Comparison of ENCODE assay signal across 1 cellular context in the genomic region with DNA sequence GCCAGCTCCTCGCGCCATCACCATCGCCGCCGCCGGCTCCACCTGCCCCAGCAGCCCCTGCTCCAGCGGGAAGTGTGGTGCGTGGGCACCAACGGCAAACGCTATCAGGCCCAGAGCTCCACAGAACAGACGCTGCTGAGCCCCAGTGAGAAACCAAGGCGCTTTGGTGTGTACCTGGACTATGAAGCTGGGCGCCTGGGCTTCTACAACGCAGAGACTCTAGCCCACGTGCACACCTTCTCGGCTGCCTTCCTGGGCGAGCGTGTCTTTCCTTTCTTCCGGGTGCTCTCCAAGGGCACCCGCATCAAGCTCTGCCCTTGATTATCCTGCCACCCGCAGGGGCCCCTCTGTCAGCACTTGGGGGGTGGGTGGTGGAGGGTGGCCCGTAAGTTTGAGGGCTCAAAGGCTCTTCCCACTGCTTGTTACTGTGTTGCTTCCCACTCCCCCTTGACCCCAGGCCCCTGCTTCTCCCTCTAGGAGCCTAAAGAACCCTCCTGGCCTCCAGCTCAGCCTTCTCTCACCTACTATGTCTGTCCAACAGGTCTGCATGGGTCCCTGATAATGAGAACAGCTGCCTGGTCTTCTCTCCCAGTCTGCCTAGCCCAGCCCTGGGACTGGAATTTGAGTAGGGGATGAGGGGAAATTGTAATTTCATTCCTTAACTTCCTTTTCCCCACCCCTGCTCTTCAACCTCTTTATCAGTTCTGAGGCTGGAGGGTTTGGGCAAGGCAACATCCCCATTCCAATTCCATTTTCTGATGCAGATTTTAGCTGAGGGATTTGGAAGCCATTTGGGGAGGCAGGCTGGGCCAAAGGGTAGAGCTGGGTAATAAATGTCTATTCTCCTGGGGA.
A peak's percentile ranks its signal among the peaks of the same experiment; 100 is the strongest.
TF ChIP-seq lines count a peak whose summit lies in the region.

No MANE protein-coding gene starts in this region.

TF ChIP-seq in HepG2, 621 proteins besides CTCF, POLR2A, EP300 and RAD21 (continues in another document):
- TF ChIP-seq ZNF577 (CRISPR knock-in tag; IDR thresholded peaks at IDR 0.05; ENCODE audit: borderline replicate concordance, low read depth): no peak
- no peak for TF ChIP-seq MYNN (CRISPR knock-in tag; IDR thresholded peaks at IDR 0.05; ENCODE audit: low read depth)
- TF ChIP-seq MYC (CRISPR knock-in tag; IDR thresholded peaks at IDR 0.05; ENCODE audit: borderline replicate concordance): no peak
- TF ChIP-seq FOSL1 (CRISPR knock-in tag; IDR thresholded peaks at IDR 0.05; ENCODE audit: borderline replicate concordance): no peak
- TF ChIP-seq SALL1 (CRISPR knock-in tag; IDR thresholded peaks at IDR 0.05): no peak
- TF ChIP-seq, protein P1, sequence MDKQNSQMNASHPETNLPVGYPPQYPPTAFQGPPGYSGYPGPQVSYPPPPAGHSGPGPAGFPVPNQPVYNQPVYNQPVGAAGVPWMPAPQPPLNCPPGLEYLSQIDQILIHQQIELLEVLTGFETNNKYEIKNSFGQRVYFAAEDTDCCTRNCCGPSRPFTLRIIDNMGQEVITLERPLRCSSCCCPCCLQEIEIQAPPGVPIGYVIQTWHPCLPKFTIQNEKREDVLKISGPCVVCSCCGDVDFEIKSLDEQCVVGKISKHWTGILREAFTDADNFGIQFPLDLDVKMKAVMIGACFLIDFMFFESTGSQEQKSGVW (CRISPR knock-in tag; IDR thresholded peaks at IDR 0.05; ENCODE audit: borderline replicate concordance): no peak
- TF ChIP-seq MED8 (CRISPR knock-in tag; IDR thresholded peaks at IDR 0.05; ENCODE audit: insufficient replicate concordance): no peak
- TF ChIP-seq HNRNPH1 (optimal IDR thresholded peaks at IDR 0.05; ENCODE audit: low read depth, low read length): peak; percentile 79
- no peak for TF ChIP-seq ZNF446 (CRISPR knock-in tag; IDR thresholded peaks at IDR 0.05)
- TF ChIP-seq ZNF331 (CRISPR knock-in tag; IDR thresholded peaks at IDR 0.05): no peak
- TF ChIP-seq, protein P2, sequence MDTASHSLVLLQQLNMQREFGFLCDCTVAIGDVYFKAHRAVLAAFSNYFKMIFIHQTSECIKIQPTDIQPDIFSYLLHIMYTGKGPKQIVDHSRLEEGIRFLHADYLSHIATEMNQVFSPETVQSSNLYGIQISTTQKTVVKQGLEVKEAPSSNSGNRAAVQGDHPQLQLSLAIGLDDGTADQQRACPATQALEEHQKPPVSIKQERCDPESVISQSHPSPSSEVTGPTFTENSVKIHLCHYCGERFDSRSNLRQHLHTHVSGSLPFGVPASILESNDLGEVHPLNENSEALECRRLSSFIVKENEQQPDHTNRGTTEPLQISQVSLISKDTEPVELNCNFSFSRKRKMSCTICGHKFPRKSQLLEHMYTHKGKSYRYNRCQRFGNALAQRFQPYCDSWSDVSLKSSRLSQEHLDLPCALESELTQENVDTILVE (CRISPR knock-in tag; IDR thresholded peaks at IDR 0.05): no peak
- no peak for TF ChIP-seq RORA (CRISPR knock-in tag; IDR thresholded peaks at IDR 0.05)
- no peak for TF ChIP-seq FOXA1 (IDR thresholded peaks at IDR 0.05)
- TF ChIP-seq FOXA1 (CRISPR knock-in tag; IDR thresholded peaks at IDR 0.05): no peak
- no peak for TF ChIP-seq NONO (IDR thresholded peaks at IDR 0.05)
- TF ChIP-seq NONO (CRISPR knock-in tag; conservative IDR thresholded peaks at IDR 0.05): peak; percentile 8; the same call in 1 of the 2 replicates
- TF ChIP-seq RELA (CRISPR knock-in tag; IDR thresholded peaks at IDR 0.05): no peak
- TF ChIP-seq MBD4 (IDR thresholded peaks at IDR 0.05; ENCODE audit: borderline replicate concordance, low read length): 0 out of 2 replicates have a peak, but pooled peaks have one; percentile 17
- peak; percentile 90; the same call in 1 of the 2 replicates for TF ChIP-seq PAF1 (CRISPR knock-in tag; IDR thresholded peaks at IDR 0.05)
- TF ChIP-seq PRMT3 (CRISPR knock-in tag; IDR thresholded peaks at IDR 0.05; ENCODE audit: borderline replicate concordance, low read depth): no peak
- 0 out of 2 replicates have a peak, but pooled peaks have one; percentile 15 for TF ChIP-seq SIN3A (IDR thresholded peaks at IDR 0.05; ENCODE audit: borderline replicate concordance, low read depth, low read length)
- TF ChIP-seq, protein P3, sequence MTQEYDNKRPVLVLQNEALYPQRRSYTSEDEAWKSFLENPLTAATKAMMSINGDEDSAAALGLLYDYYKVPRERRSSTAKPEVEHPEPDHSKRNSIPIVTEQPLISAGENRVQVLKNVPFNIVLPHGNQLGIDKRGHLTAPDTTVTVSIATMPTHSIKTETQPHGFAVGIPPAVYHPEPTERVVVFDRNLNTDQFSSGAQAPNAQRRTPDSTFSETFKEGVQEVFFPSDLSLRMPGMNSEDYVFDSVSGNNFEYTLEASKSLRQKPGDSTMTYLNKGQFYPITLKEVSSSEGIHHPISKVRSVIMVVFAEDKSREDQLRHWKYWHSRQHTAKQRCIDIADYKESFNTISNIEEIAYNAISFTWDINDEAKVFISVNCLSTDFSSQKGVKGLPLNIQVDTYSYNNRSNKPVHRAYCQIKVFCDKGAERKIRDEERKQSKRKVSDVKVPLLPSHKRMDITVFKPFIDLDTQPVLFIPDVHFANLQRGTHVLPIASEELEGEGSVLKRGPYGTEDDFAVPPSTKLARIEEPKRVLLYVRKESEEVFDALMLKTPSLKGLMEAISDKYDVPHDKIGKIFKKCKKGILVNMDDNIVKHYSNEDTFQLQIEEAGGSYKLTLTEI (CRISPR knock-in tag; conservative IDR thresholded peaks at IDR 0.05): no peak
- peak; percentile 47; the same call in 1 of the 2 replicates for TF ChIP-seq SP4 (CRISPR knock-in tag; IDR thresholded peaks at IDR 0.05)
- TF ChIP-seq HNRNPL (IDR thresholded peaks at IDR 0.05; ENCODE audit: low read depth, low read length): 0 out of 2 replicates have a peak, but pooled peaks have one; percentile 43
- no peak for TF ChIP-seq FOSL2 (CRISPR knock-in tag; IDR thresholded peaks at IDR 0.05)
- no peak for TF ChIP-seq ZNF101 (CRISPR knock-in tag; IDR thresholded peaks at IDR 0.05; ENCODE audit: borderline replicate concordance, low read depth)
- TF ChIP-seq MAFF (IDR thresholded peaks at IDR 0.05; ENCODE audit: low read depth, low read length): no peak
- TF ChIP-seq PHF5A (CRISPR knock-in tag; IDR thresholded peaks at IDR 0.05; ENCODE audit: low read depth, unreplicated experiment): peak; percentile 31
- TF ChIP-seq SUZ12 (IDR thresholded peaks at IDR 0.05; ENCODE audit: low read depth, low read length): no peak
- TF ChIP-seq SRF (IDR thresholded peaks at IDR 0.05; ENCODE audit: low read depth, low read length): no peak
- peak; percentile 84 for TF ChIP-seq POLR2G (IDR thresholded peaks at IDR 0.05; ENCODE audit: low read depth, low read length)
- 0 out of 2 replicates have a peak, but pooled peaks have one; percentile 24 for TF ChIP-seq ZNF749 (CRISPR knock-in tag; IDR thresholded peaks at IDR 0.05; ENCODE audit: borderline replicate concordance)
- no peak for TF ChIP-seq ZNF296 (CRISPR knock-in tag; conservative IDR thresholded peaks at IDR 0.05)
- TF ChIP-seq CC2D1A (CRISPR knock-in tag; IDR thresholded peaks at IDR 0.05): no peak
- TF ChIP-seq AGO2 (optimal IDR thresholded peaks at IDR 0.05; ENCODE audit: low read depth, low read length): peak; percentile 100
- TF ChIP-seq ZNF556 (CRISPR knock-in tag; IDR thresholded peaks at IDR 0.05; ENCODE audit: borderline replicate concordance): no peak
- no peak for TF ChIP-seq ZNF460 (CRISPR knock-in tag; IDR thresholded peaks at IDR 0.05; ENCODE audit: borderline replicate concordance)
- TF ChIP-seq MEF2D (CRISPR knock-in tag; IDR thresholded peaks at IDR 0.05): no peak
- TF ChIP-seq FIP1L1 (IDR thresholded peaks at IDR 0.05; ENCODE audit: borderline replicate concordance, insufficient read depth, low read depth, low read length): 0 out of 2 replicates have a peak, but pooled peaks have one; percentile 40
- TF ChIP-seq ZNF530 (CRISPR knock-in tag; IDR thresholded peaks at IDR 0.05; ENCODE audit: low read depth): no peak
- no peak; the same call in 1 of the 2 replicates for TF ChIP-seq NFIC (IDR thresholded peaks at IDR 0.05; ENCODE audit: low read length)
- TF ChIP-seq PHF20 (CRISPR knock-in tag; IDR thresholded peaks at IDR 0.05): no peak
- TF ChIP-seq, protein P4, sequence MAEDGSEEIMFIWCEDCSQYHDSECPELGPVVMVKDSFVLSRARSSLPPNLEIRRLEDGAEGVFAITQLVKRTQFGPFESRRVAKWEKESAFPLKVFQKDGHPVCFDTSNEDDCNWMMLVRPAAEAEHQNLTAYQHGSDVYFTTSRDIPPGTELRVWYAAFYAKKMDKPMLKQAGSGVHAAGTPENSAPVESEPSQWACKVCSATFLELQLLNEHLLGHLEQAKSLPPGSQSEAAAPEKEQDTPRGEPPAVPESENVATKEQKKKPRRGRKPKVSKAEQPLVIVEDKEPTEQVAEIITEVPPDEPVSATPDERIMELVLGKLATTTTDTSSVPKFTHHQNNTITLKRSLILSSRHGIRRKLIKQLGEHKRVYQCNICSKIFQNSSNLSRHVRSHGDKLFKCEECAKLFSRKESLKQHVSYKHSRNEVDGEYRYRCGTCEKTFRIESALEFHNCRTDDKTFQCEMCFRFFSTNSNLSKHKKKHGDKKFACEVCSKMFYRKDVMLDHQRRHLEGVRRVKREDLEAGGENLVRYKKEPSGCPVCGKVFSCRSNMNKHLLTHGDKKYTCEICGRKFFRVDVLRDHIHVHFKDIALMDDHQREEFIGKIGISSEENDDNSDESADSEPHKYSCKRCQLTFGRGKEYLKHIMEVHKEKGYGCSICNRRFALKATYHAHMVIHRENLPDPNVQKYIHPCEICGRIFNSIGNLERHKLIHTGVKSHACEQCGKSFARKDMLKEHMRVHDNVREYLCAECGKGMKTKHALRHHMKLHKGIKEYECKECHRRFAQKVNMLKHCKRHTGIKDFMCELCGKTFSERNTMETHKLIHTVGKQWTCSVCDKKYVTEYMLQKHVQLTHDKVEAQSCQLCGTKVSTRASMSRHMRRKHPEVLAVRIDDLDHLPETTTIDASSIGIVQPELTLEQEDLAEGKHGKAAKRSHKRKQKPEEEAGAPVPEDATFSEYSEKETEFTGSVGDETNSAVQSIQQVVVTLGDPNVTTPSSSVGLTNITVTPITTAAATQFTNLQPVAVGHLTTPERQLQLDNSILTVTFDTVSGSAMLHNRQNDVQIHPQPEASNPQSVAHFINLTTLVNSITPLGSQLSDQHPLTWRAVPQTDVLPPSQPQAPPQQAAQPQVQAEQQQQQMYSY (CRISPR knock-in tag; IDR thresholded peaks at IDR 0.05): no peak
- no peak for TF ChIP-seq RBAK (CRISPR knock-in tag; IDR thresholded peaks at IDR 0.05)
- TF ChIP-seq MBNL3 (CRISPR knock-in tag; conservative IDR thresholded peaks at IDR 0.05): no peak
- TF ChIP-seq POLR2AphosphoS2 (IDR thresholded peaks at IDR 0.05; ENCODE audit: low read depth, low read length): no peak
- TF ChIP-seq AGO1 (IDR thresholded peaks at IDR 0.05; ENCODE audit: low read depth, low read length, poor library complexity, severe bottlenecking): peak; percentile 85
- TF ChIP-seq KLF13 (CRISPR knock-in tag; IDR thresholded peaks at IDR 0.05): no peak
- no peak for TF ChIP-seq CEBPB (IDR thresholded peaks at IDR 0.05; ENCODE audit: borderline replicate concordance, low read depth, low read length)
- no peak for TF ChIP-seq ETV5 (CRISPR knock-in tag; IDR thresholded peaks at IDR 0.05; ENCODE audit: borderline replicate concordance)
- 0 out of 2 replicates have a peak, but pooled peaks have one; percentile 19 for TF ChIP-seq HOXA3 (CRISPR knock-in tag; IDR thresholded peaks at IDR 0.05)
- TF ChIP-seq, protein P5, sequence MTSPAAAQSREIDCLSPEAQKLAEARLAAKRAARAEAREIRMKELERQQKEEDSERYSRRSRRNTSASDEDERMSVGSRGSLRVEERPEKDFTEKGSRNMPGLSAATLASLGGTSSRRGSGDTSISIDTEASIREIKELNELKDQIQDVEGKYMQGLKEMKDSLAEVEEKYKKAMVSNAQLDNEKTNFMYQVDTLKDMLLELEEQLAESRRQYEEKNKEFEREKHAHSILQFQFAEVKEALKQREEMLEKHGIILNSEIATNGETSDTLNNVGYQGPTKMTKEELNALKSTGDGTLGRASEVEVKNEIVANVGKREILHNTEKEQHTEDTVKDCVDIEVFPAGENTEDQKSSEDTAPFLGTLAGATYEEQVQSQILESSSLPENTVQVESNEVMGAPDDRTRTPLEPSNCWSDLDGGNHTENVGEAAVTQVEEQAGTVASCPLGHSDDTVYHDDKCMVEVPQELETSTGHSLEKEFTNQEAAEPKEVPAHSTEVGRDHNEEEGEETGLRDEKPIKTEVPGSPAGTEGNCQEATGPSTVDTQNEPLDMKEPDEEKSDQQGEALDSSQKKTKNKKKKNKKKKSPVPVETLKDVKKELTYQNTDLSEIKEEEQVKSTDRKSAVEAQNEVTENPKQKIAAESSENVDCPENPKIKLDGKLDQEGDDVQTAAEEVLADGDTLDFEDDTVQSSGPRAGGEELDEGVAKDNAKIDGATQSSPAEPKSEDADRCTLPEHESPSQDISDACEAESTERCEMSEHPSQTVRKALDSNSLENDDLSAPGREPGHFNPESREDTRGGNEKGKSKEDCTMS (CRISPR knock-in tag; conservative IDR thresholded peaks at IDR 0.05): no peak
- TF ChIP-seq ZNF3 (CRISPR knock-in tag; IDR thresholded peaks at IDR 0.05): no peak
- TF ChIP-seq, protein P6, sequence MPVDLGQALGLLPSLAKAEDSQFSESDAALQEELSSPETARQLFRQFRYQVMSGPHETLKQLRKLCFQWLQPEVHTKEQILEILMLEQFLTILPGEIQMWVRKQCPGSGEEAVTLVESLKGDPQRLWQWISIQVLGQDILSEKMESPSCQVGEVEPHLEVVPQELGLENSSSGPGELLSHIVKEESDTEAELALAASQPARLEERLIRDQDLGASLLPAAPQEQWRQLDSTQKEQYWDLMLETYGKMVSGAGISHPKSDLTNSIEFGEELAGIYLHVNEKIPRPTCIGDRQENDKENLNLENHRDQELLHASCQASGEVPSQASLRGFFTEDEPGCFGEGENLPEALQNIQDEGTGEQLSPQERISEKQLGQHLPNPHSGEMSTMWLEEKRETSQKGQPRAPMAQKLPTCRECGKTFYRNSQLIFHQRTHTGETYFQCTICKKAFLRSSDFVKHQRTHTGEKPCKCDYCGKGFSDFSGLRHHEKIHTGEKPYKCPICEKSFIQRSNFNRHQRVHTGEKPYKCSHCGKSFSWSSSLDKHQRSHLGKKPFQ (CRISPR knock-in tag; IDR thresholded peaks at IDR 0.05; ENCODE audit: insufficient replicate concordance): no peak
- TF ChIP-seq POLR2AphosphoS5 (IDR thresholded peaks at IDR 0.05; ENCODE audit: low read depth, low read length): peak; percentile 57
- TF ChIP-seq NFYC (CRISPR knock-in tag; IDR thresholded peaks at IDR 0.05): no peak
- no peak for TF ChIP-seq SOX6 (IDR thresholded peaks at IDR 0.05)
- TF ChIP-seq SOX6 (CRISPR knock-in tag; IDR thresholded peaks at IDR 0.05): no peak
- no peak for TF ChIP-seq FLYWCH1 (CRISPR knock-in tag; IDR thresholded peaks at IDR 0.05)
- no peak for TF ChIP-seq ZNF567 (CRISPR knock-in tag; IDR thresholded peaks at IDR 0.05; ENCODE audit: borderline replicate concordance)
- TF ChIP-seq NR2F1 (CRISPR knock-in tag; IDR thresholded peaks at IDR 0.05): no peak
- TF ChIP-seq, protein P7, sequence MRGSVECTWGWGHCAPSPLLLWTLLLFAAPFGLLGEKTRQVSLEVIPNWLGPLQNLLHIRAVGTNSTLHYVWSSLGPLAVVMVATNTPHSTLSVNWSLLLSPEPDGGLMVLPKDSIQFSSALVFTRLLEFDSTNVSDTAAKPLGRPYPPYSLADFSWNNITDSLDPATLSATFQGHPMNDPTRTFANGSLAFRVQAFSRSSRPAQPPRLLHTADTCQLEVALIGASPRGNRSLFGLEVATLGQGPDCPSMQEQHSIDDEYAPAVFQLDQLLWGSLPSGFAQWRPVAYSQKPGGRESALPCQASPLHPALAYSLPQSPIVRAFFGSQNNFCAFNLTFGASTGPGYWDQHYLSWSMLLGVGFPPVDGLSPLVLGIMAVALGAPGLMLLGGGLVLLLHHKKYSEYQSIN (CRISPR knock-in tag; IDR thresholded peaks at IDR 0.05; ENCODE audit: borderline replicate concordance): no peak
- TF ChIP-seq NFRKB (IDR thresholded peaks at IDR 0.05): no peak
- TF ChIP-seq XRCC5 (optimal IDR thresholded peaks at IDR 0.05; ENCODE audit: low read length): no peak
